ENCODE assay signal across 8 cellular contexts in genomic region chr17:77473615-77474226, GRCh38.
DNase-seq lines count a peak whose midpoint lies in the region; ATAC-seq and TF ChIP-seq lines count a peak whose summit lies in the region.
"Had no signal": no experiment of that assay in that cellular context is flagged by ENCODE, and none has a peak within 500 bp of the region (broad histone marks: within the 10 kb centered on the region; RNA-seq: fewer than 3 reads in every experiment).

No MANE protein-coding gene starts in this region.

- no peaks in the 10 kb centered on the region for H3K9me3 ChIP-seq in gastrocnemius medialis

- intact Hi-C loops in gastrocnemius medialis (cut with DNase I; ENCODE audit: low total_unique reads), result no loop called here

- H3F3A ChIP-seq in GM23338 (replicated peaks; ENCODE audit: low read depth), result peaks cover 22% of the 10 kb centered on the region

- no peak overlapping the region for H3K4me3 ChIP-seq in GM23338
- no peak overlapping the region for H3K4me3 ChIP-seq in gastrocnemius medialis

- no peaks in the 10 kb centered on the region; the same call in 1 of the 2 replicates for H3K36me3 ChIP-seq in GM23338 (ENCODE audit: insufficient read depth)
- H3K36me3 ChIP-seq in gastrocnemius medialis, result no peaks in the 10 kb centered on the region

- H3K27ac ChIP-seq in GM23338 (ENCODE audit: low read depth) (peak overlapping the region; percentile 96), gastrocnemius medialis (peak overlapping the region; percentile 11 to 85 (median 78))

- peak overlapping the region; percentile 45; the same call in 1 of the 2 replicates for H3K4me2 ChIP-seq in GM23338

- peaks cover 33% of the 10 kb centered on the region for H3K27me3 Mint-ChIP-seq in GM23338 (ENCODE audit: insufficient read depth, low read depth, poor library complexity)

- H2AFZ ChIP-seq in GM23338, result no peak overlapping the region

- TF ChIP-seq CTCF in GM23338 (conservative IDR thresholded peaks at IDR 0.05; ENCODE audit: low read depth in 2 of 2), result no peak
- no peak for TF ChIP-seq CTCF in gastrocnemius medialis (IDR thresholded peaks at IDR 0.05 in 4 of 5, conservative IDR thresholded peaks at IDR 0.05 in 1 of 5)

- peak overlapping the region; percentile 27 for H3K27ac Mint-ChIP-seq in GM23338

- H3K9me2 ChIP-seq in GM23338 (ENCODE audit: insufficient read depth), result peaks cover 9% of the 10 kb centered on the region

- no peaks in the 10 kb centered on the region for H3K27me3 ChIP-seq in GM23338 (ENCODE audit: insufficient read depth)
- H3K27me3 ChIP-seq in gastrocnemius medialis, result no peaks in the 10 kb centered on the region

- in situ Hi-C loops in gastrocnemius medialis (cut with MboI; ENCODE audit: low sequenced_read_pairs in 4 of 4), result no loop called here

- no peaks in the 10 kb centered on the region for H3K9me3 Mint-ChIP-seq in GM23338

- no peak for DNase-seq in GM23338 (ENCODE audit: low spot score)
- peak; percentile 91 for DNase-seq in SW480 (ENCODE audit: low spot score)
- no peak for DNase-seq in gastrocnemius medialis
- DNase-seq in occipital lobe (lab: John Stamatoyannopoulos, UW), result no peak
- DNase-seq: NCI-H69 had no signal

- H3K79me2 ChIP-seq in GM23338 (replicated peaks; ENCODE audit: insufficient read depth), result peaks cover 85% of the 10 kb centered on the region

- no peak for TF ChIP-seq POLR2A in gastrocnemius medialis (IDR thresholded peaks at IDR 0.05)

- H4K20me1 ChIP-seq in GM23338 (replicated peaks; ENCODE audit: insufficient read depth), result peaks cover 7% of the 10 kb centered on the region

- ATAC-seq in GM23338, result no peak
- ATAC-seq in esophagus mucosa, result peak; percentile 3
- no peak for ATAC-seq in gastrocnemius medialis
- ATAC-seq in GM19455 (IDR thresholded peaks at IDR 0.05; ENCODE audit: unreplicated experiment), result no peak
- no peak for ATAC-seq in HG03469 (IDR thresholded peaks at IDR 0.05; ENCODE audit: unreplicated experiment)

- peaks cover 33% of the 10 kb centered on the region for H3K36me3 Mint-ChIP-seq in GM23338 (ENCODE audit: low read depth)

- H3K4me1 Mint-ChIP-seq in GM23338, result peaks cover 90% of the 10 kb centered on the region

- H3K4me1 ChIP-seq in GM23338 (ENCODE audit: insufficient read depth) (peaks cover 76% of the 10 kb centered on the region), gastrocnemius medialis (peaks cover 62 to 82% of the 10 kb centered on the region in 2 donors)

- no peak overlapping the region; the same call in 2 of the 3 replicates for H3K4me3 Mint-ChIP-seq in GM23338

TF ChIP-seq in GM23338, 12 proteins besides CTCF, POLR2A, EP300 and RAD21 (continues in another document):
- TF ChIP-seq ZNF331 (CRISPR knock-in tag; IDR thresholded peaks at IDR 0.05; ENCODE audit: low read depth) (no peak), ETS1 (IDR thresholded peaks at IDR 0.05) (no peak), POLR2AphosphoS5 (IDR thresholded peaks at IDR 0.05; ENCODE audit: low read depth) (no peak), JUNB (IDR thresholded peaks at IDR 0.05; ENCODE audit: unreplicated experiment) (no peak), NANOG (IDR thresholded peaks at IDR 0.05; ENCODE audit: borderline replicate concordance) (no peak), ZNF114 (CRISPR knock-in tag; IDR thresholded peaks at IDR 0.05) (no peak), EZH2 (IDR thresholded peaks at IDR 0.05; ENCODE audit: low read depth, unreplicated experiment) (no peak), ZNF462 (CRISPR knock-in tag; IDR thresholded peaks at IDR 0.05) (no peak), CREB1 (CRISPR knock-in tag; IDR thresholded peaks at IDR 0.05; ENCODE audit: low read depth) (no peak), STAT1 (IDR thresholded peaks at IDR 0.05; ENCODE audit: unreplicated experiment) (no peak)
